Comparison of ENCODE assay signal across 18 cellular contexts in genomic region chr1:211519602-211520001, GRCh38. TPM values are rescaled to one million over a fixed set of nuclear protein-coding genes. Genes with fewer than 3 reads are reported as not detected.
DNase-seq lines count a peak whose midpoint lies in the region; ATAC-seq, FAIRE-seq and TF ChIP-seq lines count a peak whose summit lies in the region.
"Had no signal": no experiment of that assay in that cellular context is flagged by ENCODE, and none has a peak within 500 bp of the region (broad histone marks: within the 10 kb centered on the region; RNA-seq: fewer than 3 reads in every experiment).

No MANE protein-coding gene starts in this region.

- no peak for TF ChIP-seq POLR2A in GM12891 (IDR thresholded peaks at IDR 0.05; ENCODE audit: low read depth, low read length)
- TF ChIP-seq POLR2A in GM18505 (IDR thresholded peaks at IDR 0.05; ENCODE audit: borderline replicate concordance, extremely low read depth, insufficient read depth, insufficient read length), result no peak

- CTCF ChIA-PET in naive thymus-derived CD4-positive, alpha-beta T cell (lab: Charles Lee), result no interaction called here

- TF ChIP-seq CTCF in type B pancreatic cell (conservative IDR thresholded peaks at IDR 0.05), result no peak

- FAIRE-seq in GM12891 (lab: Jason Lieb, UNC), result peak; percentile 76
- FAIRE-seq: A549, H1 had no signal

- H3K27ac Mint-ChIP-seq in type B pancreatic cell, result peak overlapping the region; percentile 34
- no peak overlapping the region for H3K27ac Mint-ChIP-seq in naive thymus-derived CD4-positive, alpha-beta T cell
- H3K27ac Mint-ChIP-seq: CD14-positive monocyte; CD8-positive, alpha-beta T cell; HFFc6 had no signal

- H3K4me3 Mint-ChIP-seq in type B pancreatic cell, result no peak overlapping the region
- no peak overlapping the region for H3K4me3 Mint-ChIP-seq in naive thymus-derived CD4-positive, alpha-beta T cell
- H3K4me3 Mint-ChIP-seq: CD14-positive monocyte; CD8-positive, alpha-beta T cell; HFFc6 had no signal

- no peaks in the 10 kb centered on the region for H3K9me3 ChIP-seq in naive thymus-derived CD4-positive, alpha-beta T cell (ENCODE audit: control insufficient read depth in 2 of 3, low read length in 3 of 3)
- H3K9me3 ChIP-seq: A549, Caco-2 had no signal

- no peak overlapping the region for H3K27ac ChIP-seq in naive thymus-derived CD4-positive, alpha-beta T cell (ENCODE audit: low read depth, low read length)

- H3K36me3 Mint-ChIP-seq in type B pancreatic cell, result no peaks in the 10 kb centered on the region
- no peaks in the 10 kb centered on the region for H3K36me3 Mint-ChIP-seq in naive thymus-derived CD4-positive, alpha-beta T cell
- H3K36me3 Mint-ChIP-seq: CD14-positive monocyte; CD8-positive, alpha-beta T cell had no signal

- no peak overlapping the region for H3K4me3 ChIP-seq in naive thymus-derived CD4-positive, alpha-beta T cell (ENCODE audit: low read length)
- H3K4me3 ChIP-seq: A549 had no signal

- no peaks in the 10 kb centered on the region for H3K36me3 ChIP-seq in naive thymus-derived CD4-positive, alpha-beta T cell (ENCODE audit: control insufficient read depth in 2 of 3, insufficient read depth in 3 of 3, low read length in 3 of 3)

- H3K27me3 Mint-ChIP-seq in type B pancreatic cell, result no peaks in the 10 kb centered on the region
- H3K27me3 Mint-ChIP-seq in naive thymus-derived CD4-positive, alpha-beta T cell, result peaks cover 0 to 3% (median 0%) of the 10 kb centered on the region in 5 donors

- POLR2A ChIA-PET in naive thymus-derived CD4-positive, alpha-beta T cell (lab: Charles Lee), result no interaction called here

- peaks cover 17% of the 10 kb centered on the region for H3K4me1 Mint-ChIP-seq in type B pancreatic cell (ENCODE audit: unreplicated experiment)
- H3K4me1 Mint-ChIP-seq in naive thymus-derived CD4-positive, alpha-beta T cell, result peaks cover 0 to 26% (median 13%) of the 10 kb centered on the region in 7 donors

- intact Hi-C loops in naive thymus-derived CD4-positive, alpha-beta T cell (cut with micrococcal nuclease), result loop anchor here in 1 of 2 donors (10.0 kb wide), 1 partner anchor 105 kb away; no protein-coding TSS in a partner anchor

- DNase-seq in GM12891 (ENCODE audit: insufficient read length, low spot score) (no peak), NCI-H69 (lab: John Stamatoyannopoulos, UW) (peak; percentile 31), kidney tubule cell (ENCODE audit: low spot score) (peak; percentile 34), type B pancreatic cell (ENCODE audit: extremely low spot score, unreplicated experiment) (no peak), germinal center (ENCODE audit: low spot score) (no peak)
- no peak for DNase-seq in naive thymus-derived CD4-positive, alpha-beta T cell
- DNase-seq: Caco-2; CD8-positive, alpha-beta T cell; DND-41; GDM1; HCEC 1CT; HFFc6 had no signal

- no peaks in the 10 kb centered on the region for H3K27me3 ChIP-seq in naive thymus-derived CD4-positive, alpha-beta T cell (ENCODE audit: control insufficient read depth in 2 of 2, insufficient read depth in 2 of 2, low read length in 2 of 2)

- H3K9me3 Mint-ChIP-seq in type B pancreatic cell, result no peaks in the 10 kb centered on the region
- no peaks in the 10 kb centered on the region for H3K9me3 Mint-ChIP-seq in naive thymus-derived CD4-positive, alpha-beta T cell
- H3K9me3 Mint-ChIP-seq: CD8-positive, alpha-beta T cell; HFFc6 had no signal

- ATAC-seq in GM18505 (IDR thresholded peaks at IDR 0.05; ENCODE audit: unreplicated experiment), result no peak
- ATAC-seq in naive thymus-derived CD4-positive, alpha-beta T cell, result no peak
- ATAC-seq: A549; CD8-positive, alpha-beta T cell had no signal

- H3K4me1 ChIP-seq in naive thymus-derived CD4-positive, alpha-beta T cell (ENCODE audit: control insufficient read depth in 2 of 2, insufficient read depth in 2 of 2, low read length in 2 of 2), result peaks cover 8 to 11% of the 10 kb centered on the region in 2 donors

TF ChIP-seq in GM12891, 5 proteins besides CTCF, POLR2A, EP300 and RAD21:
- TF ChIP-seq POU2F2 (IDR thresholded peaks at IDR 0.05; ENCODE audit: low read depth, low read length), result no peak
- TF ChIP-seq SPI1 (IDR thresholded peaks at IDR 0.05; ENCODE audit: low read depth, low read length), result no peak
- no peak for TF ChIP-seq POLR2AphosphoS5 (IDR thresholded peaks at IDR 0.05; ENCODE audit: low read depth, low read length)
- no peak for TF ChIP-seq TAF1 (IDR thresholded peaks at IDR 0.05; ENCODE audit: low read depth, low read length)
- no peak for TF ChIP-seq PAX5 (IDR thresholded peaks at IDR 0.05; ENCODE audit: insufficient read depth, low read length, severe bottlenecking)
TF ChIP-seq in GM12891: peak in this region for 0.

RNA-seq across cellular contexts. Expression of gene RD3, which starts 27.6 kb away (rescaled TPM):
- not detected for polyA plus RNA-seq in GM12891 (2012; ENCODE audit: low read depth, missing spikeins)
- 0.14 TPM in 1 of 2 replicates, not detected in the other for total RNA-seq in type B pancreatic cell (ENCODE audit: low replicate concordance)
- not detected for total RNA-seq in naive thymus-derived CD4-positive, alpha-beta T cell
- not detected for polyA plus RNA-seq in naive thymus-derived CD4-positive, alpha-beta T cell
- total RNA-seq: Caco-2; CD8-positive, alpha-beta T cell; HFFc6 had no signal
- polyA plus RNA-seq: A549, AG04450, BJ, CD14-positive monocyte had no signal

RNA-seq across cellular contexts. Expression of gene SLC30A1, which starts 59.4 kb away (rescaled TPM):
- polyA plus RNA-seq in GM12891 (2012; ENCODE audit: low read depth, missing spikeins), result 6.1 TPM
- 21.8 and 46.2 TPM in 2 replicates for total RNA-seq in type B pancreatic cell (ENCODE audit: low replicate concordance)
- 10 to 100 TPM in 1 of 5 experiments, 1 to 10 TPM in 4; 5.8 to 12.1 (median 8.8) TPM for total RNA-seq in naive thymus-derived CD4-positive, alpha-beta T cell
- 1 to 10 TPM; 1.1 to 2.0 TPM for polyA plus RNA-seq in naive thymus-derived CD4-positive, alpha-beta T cell

Comparison
In these comparisons a context has a peak if more than half of its experiments do, and no peak if none do; other contexts are left out.
1. DNase-seq: peak in NCI-H69 (single experiment) and kidney tubule cell (single experiment); none in GM12891 (single experiment), type B pancreatic cell (single experiment), germinal center (single experiment) and naive thymus-derived CD4-positive, alpha-beta T cell (0 of 9).